Comparison of ENCODE assay signal across 1 cellular context in the genomic region with DNA sequence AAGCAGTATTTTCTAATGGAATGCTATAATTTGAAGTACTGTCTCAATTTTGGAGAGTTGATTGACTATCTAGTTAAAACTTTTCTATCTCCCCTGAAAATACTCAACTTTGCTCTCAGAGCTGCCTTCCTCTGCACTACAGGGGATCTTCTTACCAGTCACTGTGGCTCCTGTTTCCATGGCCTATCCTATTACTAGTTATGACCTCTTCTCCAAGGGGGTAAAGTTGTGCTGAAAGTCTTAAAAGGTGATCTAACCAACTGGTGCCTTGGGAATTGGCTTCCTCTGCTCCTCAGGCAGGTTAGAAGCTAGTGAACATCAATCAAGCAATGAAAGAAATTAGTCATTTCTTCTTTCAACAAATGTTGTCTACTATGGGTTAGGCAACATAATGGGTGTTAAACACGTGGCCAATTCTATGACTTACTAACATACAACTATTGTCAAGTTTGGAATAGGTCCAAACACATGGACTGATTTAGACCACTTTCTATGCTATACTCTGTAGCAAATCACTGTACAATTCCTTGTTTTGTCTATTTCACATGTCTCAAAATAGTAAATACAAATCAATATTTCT.
TF ChIP-seq lines count a peak whose summit lies in the region.

No MANE protein-coding gene starts in this region.

TF ChIP-seq in GM23338, 12 proteins besides CTCF, POLR2A, EP300 and RAD21 (continued from another document):
- TF ChIP-seq REST (IDR thresholded peaks at IDR 0.05; ENCODE audit: unreplicated experiment) (no peak), ZNF331 (CRISPR knock-in tag; IDR thresholded peaks at IDR 0.05; ENCODE audit: low read depth) (no peak), JUNB (IDR thresholded peaks at IDR 0.05; ENCODE audit: unreplicated experiment) (no peak), ZNF114 (CRISPR knock-in tag; IDR thresholded peaks at IDR 0.05) (no peak), EZH2phosphoT487 (IDR thresholded peaks at IDR 0.05; ENCODE audit: unreplicated experiment) (no peak)
